19 cellular contexts compared by ENCODE assay signal in genomic region chr4:88318751-88319350, GRCh38. TPM values are rescaled to one million over a fixed set of nuclear protein-coding genes. Genes with fewer than 3 reads are reported as not detected.
DNase-seq lines count a peak whose midpoint lies in the region; ATAC-seq and TF ChIP-seq lines count a peak whose summit lies in the region.
"Had no signal": no experiment of that assay in that cellular context is flagged by ENCODE, and none has a peak within 500 bp of the region (broad histone marks: within the 10 kb centered on the region; RNA-seq: fewer than 3 reads in every experiment).

No MANE protein-coding gene starts in this region.

- no peaks in the 10 kb centered on the region for H3K36me3 ChIP-seq in HUES48 (ENCODE audit: control insufficient read depth, insufficient read depth, low read length)
- H3K36me3 ChIP-seq in WERI-Rb-1: no peaks in the 10 kb centered on the region
- H3K36me3 ChIP-seq: ovary had no signal

- H3K4me3 Mint-ChIP-seq in activated CD4-positive, alpha-beta T cell treated with anti-CD3 and anti-CD28 coated beads, Interleukin-2, amount 10 ng/mL, durations not matched to agents 7 days and 5 days: no peak overlapping the region
- peak overlapping the region in 4 of 8 donors; percentile 19 to 94 (median 62) for H3K4me3 Mint-ChIP-seq in naive B cell
- H3K4me3 Mint-ChIP-seq: brain; stimulated activated naive CD8-positive, alpha-beta T cell treated with anti-CD3 and anti-CD28 coated beads, Interleukin-15, amount 100 ng/mL, for 72 hours had no signal

- H3K9ac ChIP-seq in HUES48 (ENCODE audit: low read depth, low read length): no peak overlapping the region

- CTCF ChIA-PET in activated CD4-positive, alpha-beta T cell treated with anti-CD3 and anti-CD28 coated beads, Interleukin-2, amount 10 ng/mL, durations not matched to agents 7 days and 5 days (lab: Charles Lee): no interaction called here

- H3K36me3 Mint-ChIP-seq in activated CD4-positive, alpha-beta T cell treated with anti-CD3 and anti-CD28 coated beads, Interleukin-2, amount 10 ng/mL, durations not matched to agents 7 days and 5 days (ENCODE audit: low read depth): peaks cover 17% of the 10 kb centered on the region
- no peaks in the 10 kb centered on the region for H3K36me3 Mint-ChIP-seq in naive B cell
- H3K36me3 Mint-ChIP-seq: brain had no signal

- H3K9me3 Mint-ChIP-seq in activated CD4-positive, alpha-beta T cell treated with anti-CD3 and anti-CD28 coated beads, Interleukin-2, amount 10 ng/mL, durations not matched to agents 7 days and 5 days: peaks cover 3% of the 10 kb centered on the region
- H3K9me3 Mint-ChIP-seq in naive B cell: no peaks in the 10 kb centered on the region
- H3K9me3 Mint-ChIP-seq: brain; stimulated activated naive CD8-positive, alpha-beta T cell treated with anti-CD3 and anti-CD28 coated beads, Interleukin-15, amount 100 ng/mL, for 72 hours had no signal

- peak overlapping the region; percentile 98 for H3K27ac Mint-ChIP-seq in activated CD4-positive, alpha-beta T cell treated with anti-CD3 and anti-CD28 coated beads, Interleukin-2, amount 10 ng/mL, durations not matched to agents 7 days and 5 days
- peak overlapping the region; percentile 14 to 96 (median 70) for H3K27ac Mint-ChIP-seq in naive B cell
- H3K27ac Mint-ChIP-seq: brain; stimulated activated naive CD8-positive, alpha-beta T cell treated with anti-CD3 and anti-CD28 coated beads, Interleukin-15, amount 100 ng/mL, for 72 hours had no signal

- H3K27ac ChIP-seq in HUES48 (ENCODE audit: low read depth, low read length) (peak overlapping the region; percentile 36), WERI-Rb-1 (no peak overlapping the region)
- H3K27ac ChIP-seq: A549, ovary had no signal

- POLR2A ChIA-PET in activated CD4-positive, alpha-beta T cell treated with anti-CD3 and anti-CD28 coated beads, Interleukin-2, amount 10 ng/mL, durations not matched to agents 7 days and 5 days (lab: Charles Lee): no interaction called here

- peaks cover 20% of the 10 kb centered on the region for H3K4me1 ChIP-seq in HUES48 (ENCODE audit: control insufficient read depth, insufficient read depth, low read length)

- TF ChIP-seq CTCF in WERI-Rb-1 (IDR thresholded peaks at IDR 0.05; ENCODE audit: low read depth, low read length): no peak

- H3K27me3 ChIP-seq in HUES48 (ENCODE audit: control insufficient read depth, insufficient read depth, low read length): no peaks in the 10 kb centered on the region
- H3K27me3 ChIP-seq in WERI-Rb-1 (ENCODE audit: insufficient read depth, low read depth, severe bottlenecking): no peaks in the 10 kb centered on the region
- H3K27me3 ChIP-seq: ovary had no signal

- ATAC-seq in naive B cell (ENCODE audit: low read depth in 2 of 2): no peak
- ATAC-seq in GM18502 (IDR thresholded peaks at IDR 0.05; ENCODE audit: poor library complexity, unreplicated experiment): no peak
- ATAC-seq: A549; left cardiac atrium; stimulated activated naive CD8-positive, alpha-beta T cell treated with anti-CD3 and anti-CD28 coated beads, Interleukin-15, amount 100 ng/mL, for 72 hours had no signal

- no peaks in the 10 kb centered on the region for H3K27me3 Mint-ChIP-seq in activated CD4-positive, alpha-beta T cell treated with anti-CD3 and anti-CD28 coated beads, Interleukin-2, amount 10 ng/mL, durations not matched to agents 7 days and 5 days
- H3K27me3 Mint-ChIP-seq in naive B cell: no peaks in the 10 kb centered on the region
- H3K27me3 Mint-ChIP-seq: stimulated activated naive CD8-positive, alpha-beta T cell treated with anti-CD3 and anti-CD28 coated beads, Interleukin-15, amount 100 ng/mL, for 72 hours had no signal

- H3K9me3 ChIP-seq in HUES48 (ENCODE audit: control insufficient read depth, insufficient read depth, low read length) (no peaks in the 10 kb centered on the region), WERI-Rb-1 (ENCODE audit: severe bottlenecking) (no peaks in the 10 kb centered on the region)
- H3K9me3 ChIP-seq: A549, ovary had no signal

- H3K4me3 ChIP-seq in HUES48 (ENCODE audit: low read depth, low read length): no peak overlapping the region
- no peak overlapping the region for H3K4me3 ChIP-seq in WERI-Rb-1 (ENCODE audit: low read depth, low read length)
- H3K4me3 ChIP-seq: A549, ovary, skin epidermis had no signal

- no peak for DNase-seq in activated CD4-positive, alpha-beta T cell treated with anti-CD3 and anti-CD28 coated beads, Interleukin-2, amount 10 ng/mL, durations not matched to agents 7 days and 5 days
- DNase-seq in activated CD4-positive, alpha-beta T cell treated with anti-CD3 and anti-CD28 coated beads for 4 hours: no peak
- peak; percentile 10 for DNase-seq in amniotic epithelial cell (ENCODE audit: low read depth)
- DNase-seq in naive B cell: no peak
- DNase-seq in NCI-H187 (lab: John Stamatoyannopoulos, UW): no peak
- DNase-seq in WERI-Rb-1: no peak
- DNase-seq: activated CD8-positive, alpha-beta memory T cell treated with anti-CD3 and anti-CD28 coated beads for 24 hours; activated naive CD4-positive, alpha-beta T cell; dermis blood vessel endothelial cell; hippocampal formation; left cardiac atrium; NCI-H1092 treated with DMSO at 0.1 percent for 48 hours; ovary; stimulated activated naive CD8-positive, alpha-beta T cell treated with anti-CD3 and anti-CD28 coated beads, Interleukin-15, amount 100 ng/mL, for 72 hours had no signal

- H3K4me1 Mint-ChIP-seq in activated CD4-positive, alpha-beta T cell treated with anti-CD3 and anti-CD28 coated beads, Interleukin-2, amount 10 ng/mL, durations not matched to agents 7 days and 5 days: peaks cover 32% of the 10 kb centered on the region
- H3K4me1 Mint-ChIP-seq in naive B cell: peaks cover 20 to 35% (median 34%) of the 10 kb centered on the region in 3 donors
- H3K4me1 Mint-ChIP-seq: brain had no signal

RNA-seq across cellular contexts. Expression of gene PPM1K, which starts 34.5 kb away (rescaled TPM):
- total RNA-seq in activated CD4-positive, alpha-beta T cell treated with anti-CD3 and anti-CD28 coated beads, Interleukin-2, amount 10 ng/mL, durations not matched to agents 7 days and 5 days: 10 to 100 TPM; 58.4 to 68.5 TPM
- polyA plus RNA-seq in naive B cell (ENCODE audit: low read depth in 6 of 6): 100 to 1,000 TPM; 136 to 193 (median 169) TPM

RNA-seq across cellular contexts. Expression of gene HERC6, which starts 59.8 kb away (rescaled TPM):
- 10 to 100 TPM; 42.8 to 43.6 TPM for total RNA-seq in activated CD4-positive, alpha-beta T cell treated with anti-CD3 and anti-CD28 coated beads, Interleukin-2, amount 10 ng/mL, durations not matched to agents 7 days and 5 days
- polyA plus RNA-seq in naive B cell (ENCODE audit: low read depth in 6 of 6): 10 to 100 TPM in 3 of 6 donors, 1 to 10 TPM in 2, not detected in 1; 6.7 to 11.9 (median 10.0) TPM
